1 cellular context compared by ENCODE assay signal in genomic region chr5:78771260-78772240, GRCh38.
A peak's percentile ranks its signal among the peaks of the same experiment; 100 is the strongest.
TF ChIP-seq lines count a peak whose summit lies in the region.

No MANE protein-coding gene starts in this region.

TF ChIP-seq in K562, 482 proteins besides CTCF, POLR2A, EP300 and RAD21 (continued from another document):
- TF ChIP-seq ZNF609 (CRISPR knock-in tag; IDR thresholded peaks at IDR 0.05; ENCODE audit: borderline replicate concordance) (no peak), ZNF146 (CRISPR knock-in tag; IDR thresholded peaks at IDR 0.05; ENCODE audit: unreplicated experiment) (no peak), NFIC (IDR thresholded peaks at IDR 0.05) (peak; percentile 70), CHCHD3 (CRISPR knock-in tag; IDR thresholded peaks at IDR 0.05) (no peak), ZMIZ1 (IDR thresholded peaks at IDR 0.05; ENCODE audit: low read depth in 2 of 2, low read length in 2 of 2) (peak in 1 of 2 experiments; percentile 85; a peak in 2 of 4 replicates), MECOM (CRISPR knock-in tag; IDR thresholded peaks at IDR 0.05) (0 out of 2 replicates have a peak, but pooled peaks have one; percentile 10), PBX2 (CRISPR knock-in tag; IDR thresholded peaks at IDR 0.05; ENCODE audit: low read depth) (no peak), PBX2 (tag; conservative IDR thresholded peaks at IDR 0.05; ENCODE audit: low read depth) (0 out of 2 replicates have a peak, but pooled peaks have one; percentile 13), ATF3 (IDR thresholded peaks at IDR 0.05) (peak; percentile 78), ATF3 (CRISPR knock-in tag; conservative IDR thresholded peaks at IDR 0.05) (no peak), DDX20 (tag; IDR thresholded peaks at IDR 0.05; ENCODE audit: low read depth) (no peak), GATA2 (CRISPR knock-in tag; IDR thresholded peaks at IDR 0.05) (peak; percentile 57; the same call in 1 of the 2 replicates), FOXM1 (IDR thresholded peaks at IDR 0.05; ENCODE audit: low read depth) (peak; percentile 80), FOXM1 (CRISPR knock-in tag; IDR thresholded peaks at IDR 0.05; ENCODE audit: low read depth) (no peak), HDAC2 (IDR thresholded peaks at IDR 0.05) (peak; percentile 80; the same call in 1 of the 2 replicates), DEAF1 (CRISPR knock-in tag; IDR thresholded peaks at IDR 0.05) (no peak), MEIS2 (IDR thresholded peaks at IDR 0.05; ENCODE audit: partially characterized antibody) (peak; percentile 75), KAT7 (CRISPR knock-in tag; IDR thresholded peaks at IDR 0.05; ENCODE audit: borderline replicate concordance) (no peak), KLF13 (tag; IDR thresholded peaks at IDR 0.05; ENCODE audit: borderline replicate concordance, low read depth) (no peak), SAFB2 (IDR thresholded peaks at IDR 0.05; ENCODE audit: borderline replicate concordance, low read depth, low read length, severe bottlenecking) (no peak), LEF1 (IDR thresholded peaks at IDR 0.05) (peak; percentile 90), ZFP91 (CRISPR knock-in tag; IDR thresholded peaks at IDR 0.05) (0 out of 2 replicates have a peak, but pooled peaks have one; percentile 24), TRIM24 (IDR thresholded peaks at IDR 0.05) (peak; percentile 78 to 88), FOSL1 (tag; conservative IDR thresholded peaks at IDR 0.05) (peak; percentile 88), TBL1XR1 (IDR thresholded peaks at IDR 0.05; ENCODE audit: low read length in 2 of 2) (peak in 1 of 2 experiments; percentile 80; a peak in 2 of 4 replicates), KLF1 (tag; IDR thresholded peaks at IDR 0.05) (no peak), NCOA6 (IDR thresholded peaks at IDR 0.05) (no peak), ZNF232 (CRISPR knock-in tag; IDR thresholded peaks at IDR 0.05) (no peak), CCNT2 (IDR thresholded peaks at IDR 0.05; ENCODE audit: borderline replicate concordance, extremely low read depth, insufficient read length, low read depth, low read length) (peak; percentile 89), SMARCE1 (IDR thresholded peaks at IDR 0.05) (peak; percentile 94), HMGN3 (IDR thresholded peaks at IDR 0.05; ENCODE audit: borderline replicate concordance, extremely low read depth, insufficient read length, low read depth, low read length) (peak; percentile 29), LCOR (CRISPR knock-in tag; IDR thresholded peaks at IDR 0.05) (no peak), RNF2 (IDR thresholded peaks at IDR 0.05) (peak; percentile 71; the same call in 1 of the 2 replicates), ARNT (IDR thresholded peaks at IDR 0.05) (peak in 1 of 2 experiments; percentile 71; a peak in 1 of 4 replicates)
TF ChIP-seq in K562: peak in this region for 76.
